In the genomic region with DNA sequence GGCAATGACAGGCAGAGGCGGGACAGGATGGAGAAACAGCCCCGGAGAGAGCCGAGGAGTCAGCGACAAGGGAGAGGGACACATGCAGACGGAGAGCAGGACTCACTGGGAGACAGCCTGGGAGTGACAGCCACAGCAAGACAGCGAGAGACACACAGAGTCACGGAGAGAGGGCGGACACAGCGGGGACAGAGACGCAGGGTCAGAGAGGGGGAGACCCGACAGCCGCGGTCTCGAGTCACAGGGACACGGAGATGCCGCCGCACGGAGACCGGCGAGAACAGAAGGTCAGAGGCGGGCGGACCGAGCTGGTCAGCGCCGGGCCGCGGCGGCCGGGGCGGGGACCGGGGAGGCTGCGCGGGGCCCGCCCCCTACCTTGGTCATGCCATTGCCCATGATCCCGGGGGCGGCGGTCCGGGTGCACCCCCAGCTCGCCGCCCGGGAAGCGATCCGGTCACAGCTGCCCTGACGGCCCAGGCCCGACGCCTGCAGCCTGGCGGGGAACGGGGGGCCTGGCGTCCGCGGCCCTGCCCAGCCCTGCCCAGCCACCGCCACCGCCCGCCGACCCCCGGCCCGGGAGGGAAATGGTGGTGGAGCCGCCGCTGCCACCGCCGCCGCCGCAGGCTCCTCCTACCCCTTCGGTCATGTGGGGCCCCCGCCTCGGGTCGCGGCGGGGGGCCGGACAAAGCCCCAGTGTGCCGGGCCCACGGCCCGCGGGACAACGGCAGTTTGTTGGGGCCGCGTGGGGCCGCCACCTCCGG, we compare ENCODE assay signal across 8 cellular contexts. TPM values are rescaled to one million over a fixed set of nuclear protein-coding genes. Genes with fewer than 3 reads are reported as not detected.
DNase-seq lines count a peak whose midpoint lies in the region; ATAC-seq and TF ChIP-seq lines count a peak whose summit lies in the region.

A gene with protein sequence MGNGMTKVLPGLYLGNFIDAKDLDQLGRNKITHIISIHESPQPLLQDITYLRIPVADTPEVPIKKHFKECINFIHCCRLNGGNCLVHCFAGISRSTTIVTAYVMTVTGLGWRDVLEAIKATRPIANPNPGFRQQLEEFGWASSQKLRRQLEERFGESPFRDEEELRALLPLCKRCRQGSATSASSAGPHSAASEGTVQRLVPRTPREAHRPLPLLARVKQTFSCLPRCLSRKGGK (minus strand): TSS at position 586 of the 761 bp plus-strand sequence. CDS start 190 bp downstream, at position 396.
A gene with protein sequence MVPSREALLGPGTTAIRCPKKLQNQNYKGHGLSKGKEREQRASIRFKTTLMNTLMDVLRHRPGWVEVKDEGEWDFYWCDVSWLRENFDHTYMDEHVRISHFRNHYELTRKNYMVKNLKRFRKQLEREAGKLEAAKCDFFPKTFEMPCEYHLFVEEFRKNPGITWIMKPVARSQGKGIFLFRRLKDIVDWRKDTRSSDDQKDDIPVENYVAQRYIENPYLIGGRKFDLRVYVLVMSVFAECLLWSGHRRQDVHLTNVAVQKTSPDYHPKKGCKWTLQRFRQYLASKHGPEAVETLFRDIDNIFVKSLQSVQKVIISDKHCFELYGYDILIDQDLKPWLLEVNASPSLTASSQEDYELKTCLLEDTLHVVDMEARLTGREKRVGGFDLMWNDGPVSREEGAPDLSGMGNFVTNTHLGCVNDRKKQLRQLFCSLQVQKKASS (plus strand): TSS at position 693 of the 761 bp plus-strand sequence. CDS start 493 bp downstream, outside the sequence.

- TF ChIP-seq CTCF in gastroesophageal sphincter (IDR thresholded peaks at IDR 0.05), result no peak
- no peak for TF ChIP-seq CTCF in neural progenitor cell (IDR thresholded peaks at IDR 0.05)

- peaks cover 2% of the 10 kb centered on the region for H3K36me3 Mint-ChIP-seq in activated CD8-positive, alpha-beta T cell treated with anti-CD3 and anti-CD28 coated beads, Interleukin-2, amount 10 ng/mL, durations not matched to agents 7 days and 5 days (ENCODE audit: low read depth)
- H3K36me3 Mint-ChIP-seq in neural progenitor cell, result no peaks in the 10 kb centered on the region

- H3K27me3 ChIP-seq in gastroesophageal sphincter (no peaks in the 10 kb centered on the region), neural progenitor cell (peaks cover 47% of the 10 kb centered on the region)

- H3K4me3 ChIP-seq in gastroesophageal sphincter (peak within 1 kb of the TSS; percentile 36 to 88), neural progenitor cell (peak within 1 kb of the TSS; percentile 74)

- DNase-seq in AG08396 (ENCODE audit: low spot score) (peak; percentile 47), neural progenitor cell (ENCODE audit: low spot score) (peak; percentile 75), Kasumi-1 (lab: John Stamatoyannopoulos, UW) (no peak)
- no peak for DNase-seq in activated CD8-positive, alpha-beta T cell treated with anti-CD3 and anti-CD28 coated beads, Interleukin-2, amount 10 ng/mL, durations not matched to agents 7 days and 5 days

- H2AFZ ChIP-seq in neural progenitor cell (replicated peaks), result peak within 1 kb of the TSS; percentile 90

- no peaks in the 10 kb centered on the region for H3K79me2 ChIP-seq in neural progenitor cell (ENCODE audit: low read depth)

- H3K9me3 ChIP-seq in gastroesophageal sphincter (no peaks in the 10 kb centered on the region), neural progenitor cell (ENCODE audit: low read depth) (no peaks in the 10 kb centered on the region)

- no peak for TF ChIP-seq EP300 in gastroesophageal sphincter (IDR thresholded peaks at IDR 0.05)

- H3K4me2 ChIP-seq in neural progenitor cell, result peak within 1 kb of the TSS; percentile 94

- ATAC-seq in GM19372 (IDR thresholded peaks at IDR 0.05; ENCODE audit: low read depth, unreplicated experiment) (peak; percentile 47), gastroesophageal sphincter (peak; percentile 91), HG02885 (IDR thresholded peaks at IDR 0.05; ENCODE audit: poor library complexity, unreplicated experiment) (no peak), GM18867 (IDR thresholded peaks at IDR 0.05; ENCODE audit: unreplicated experiment) (no peak)
- peak; percentile 54 for ATAC-seq in activated CD8-positive, alpha-beta T cell treated with anti-CD3 and anti-CD28 coated beads, Interleukin-2, amount 10 ng/mL, durations not matched to agents 7 days and 5 days

- CTCF ChIA-PET in activated CD8-positive, alpha-beta T cell treated with anti-CD3 and anti-CD28 coated beads, Interleukin-2, amount 10 ng/mL, durations not matched to agents 7 days and 5 days (lab: Charles Lee), result interaction anchor here (1.3 kb wide), 1 partner anchor 18 kb away, joined by 4 read pairs; no protein-coding TSS in a partner anchor

- H3F3A ChIP-seq in neural progenitor cell (ENCODE audit: low read depth), result peaks cover 17% of the 10 kb centered on the region

- no peak for TF ChIP-seq POLR2A in gastroesophageal sphincter (IDR thresholded peaks at IDR 0.05)

- H3K27ac ChIP-seq in gastroesophageal sphincter (peak within 1 kb of the TSS in 3 of 4 donors; percentile 65 to 77 (median 68)), neural progenitor cell (no peak within 1 kb of the TSS)

- H3K4me1 Mint-ChIP-seq in activated CD8-positive, alpha-beta T cell treated with anti-CD3 and anti-CD28 coated beads, Interleukin-2, amount 10 ng/mL, durations not matched to agents 7 days and 5 days (ENCODE audit: low read depth), result peaks cover 14% of the 10 kb centered on the region
- peaks cover 18% of the 10 kb centered on the region for H3K4me1 Mint-ChIP-seq in neural progenitor cell

- no peaks in the 10 kb centered on the region for H3K36me3 ChIP-seq in gastroesophageal sphincter
- H3K36me3 ChIP-seq in neural progenitor cell, result no peaks in the 10 kb centered on the region

- H3K27me3 Mint-ChIP-seq in activated CD8-positive, alpha-beta T cell treated with anti-CD3 and anti-CD28 coated beads, Interleukin-2, amount 10 ng/mL, durations not matched to agents 7 days and 5 days (ENCODE audit: low read depth), result peaks cover 51% of the 10 kb centered on the region
- H3K27me3 Mint-ChIP-seq in neural progenitor cell (ENCODE audit: insufficient read depth, low read depth), result peaks cover 17% of the 10 kb centered on the region

- no peaks in the 10 kb centered on the region for H4K20me1 ChIP-seq in neural progenitor cell (ENCODE audit: low read depth)

- peaks cover 0 to 24% (median 8%) of the 10 kb centered on the region in 3 donors for H3K4me1 ChIP-seq in gastroesophageal sphincter
- H3K4me1 ChIP-seq in neural progenitor cell, result no peaks in the 10 kb centered on the region

- peak within 1 kb of the TSS; percentile 31 for H3K9ac ChIP-seq in neural progenitor cell

- no peaks in the 10 kb centered on the region for H3K9me3 Mint-ChIP-seq in activated CD8-positive, alpha-beta T cell treated with anti-CD3 and anti-CD28 coated beads, Interleukin-2, amount 10 ng/mL, durations not matched to agents 7 days and 5 days (ENCODE audit: insufficient read depth)
- no peaks in the 10 kb centered on the region for H3K9me3 Mint-ChIP-seq in neural progenitor cell

- POLR2A ChIA-PET in activated CD8-positive, alpha-beta T cell treated with anti-CD3 and anti-CD28 coated beads, Interleukin-2, amount 10 ng/mL, durations not matched to agents 7 days and 5 days (lab: Charles Lee), result no interaction called here

- WGBS in gastroesophageal sphincter (ENCODE audit: low coverage in 1 of 2), 2 donors, result 0 to 1% methylated on average over 10 to 20 of the region's 79 CpGs

- H3K27ac Mint-ChIP-seq in activated CD8-positive, alpha-beta T cell treated with anti-CD3 and anti-CD28 coated beads, Interleukin-2, amount 10 ng/mL, durations not matched to agents 7 days and 5 days, result no peak within 1 kb of the TSS
- peak within 1 kb of the TSS; percentile 80 for H3K27ac Mint-ChIP-seq in neural progenitor cell

- H3K4me3 Mint-ChIP-seq in activated CD8-positive, alpha-beta T cell treated with anti-CD3 and anti-CD28 coated beads, Interleukin-2, amount 10 ng/mL, durations not matched to agents 7 days and 5 days, result peak within 1 kb of the TSS; percentile 49
- peak within 1 kb of the TSS; percentile 91 for H3K4me3 Mint-ChIP-seq in neural progenitor cell

RNA-seq across cellular contexts. Expression of the first gene that starts in this region (rescaled TPM):
- total RNA-seq in activated CD8-positive, alpha-beta T cell treated with anti-CD3 and anti-CD28 coated beads, Interleukin-2, amount 10 ng/mL, durations not matched to agents 7 days and 5 days, result not detected
- total RNA-seq in gastroesophageal sphincter (1 to 10 TPM; 1.5 to 8.2 (median 4.5) TPM), neural progenitor cell (ENCODE audit: low replicate concordance) (0.45 and 1.1 TPM in 2 replicates)

RNA-seq across cellular contexts. Expression of the second gene that starts in this region (rescaled TPM):
- total RNA-seq in activated CD8-positive, alpha-beta T cell treated with anti-CD3 and anti-CD28 coated beads, Interleukin-2, amount 10 ng/mL, durations not matched to agents 7 days and 5 days, result not detected
- total RNA-seq in gastroesophageal sphincter (under 1 TPM in 1 of 4 donors, not detected in 3; 0.47 TPM), neural progenitor cell (ENCODE audit: low replicate concordance) (0.34 TPM in 1 of 2 replicates, not detected in the other)

Comparison
In these comparisons a context has a peak if more than half of its experiments do, and no peak if none do; other contexts are left out.
1. Peak in ATAC-seq in activated CD8-positive, alpha-beta T cell treated with anti-CD3 and anti-CD28 coated beads, Interleukin-2, amount 10 ng/mL, durations not matched to agents 7 days and 5 days; RNA of the genes that start here not detected or under 1 TPM.
2. DNase-seq: peak in AG08396 (single experiment) and neural progenitor cell (single experiment); none in activated CD8-positive, alpha-beta T cell treated with anti-CD3 and anti-CD28 coated beads, Interleukin-2, amount 10 ng/mL, durations not matched to agents 7 days and 5 days (single experiment) and Kasumi-1 (0 of 2).
3. ATAC-seq: peak in GM19372 (single experiment) and gastroesophageal sphincter (single experiment); none in HG02885 (single experiment) and GM18867 (single experiment).